Comparison of ENCODE assay signal across 2 cellular contexts in the genomic region with DNA sequence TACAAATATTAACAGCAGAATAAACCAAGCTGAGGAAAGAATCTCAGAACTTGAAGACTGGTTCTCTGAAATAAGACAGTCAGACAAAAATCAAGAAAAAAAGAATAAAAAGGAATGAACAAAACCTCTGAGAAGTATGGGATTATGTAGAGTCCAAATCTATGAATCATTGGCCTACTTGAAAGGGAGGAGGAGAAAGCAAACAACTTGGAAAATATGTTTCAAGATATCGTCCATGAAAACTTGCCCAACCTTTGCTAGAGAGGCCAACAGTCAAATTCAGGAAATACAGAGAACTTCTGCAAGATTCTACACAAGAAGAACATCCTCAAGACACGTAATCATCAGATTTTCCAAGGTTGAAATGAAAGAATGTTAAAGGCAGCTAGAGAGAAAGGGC. TPM values are rescaled to one million over a fixed set of nuclear protein-coding genes. Genes with fewer than 3 reads are reported as not detected.
"Had no signal": no experiment of that assay in that cellular context is flagged by ENCODE, and none has a peak within 500 bp of the region (broad histone marks: within the 10 kb centered on the region; RNA-seq: fewer than 3 reads in every experiment).

No MANE protein-coding gene starts in this region.

RNA-seq across cellular contexts. Expression of a gene that starts 6.5 kb away (rescaled TPM):
- total RNA-seq: left ventricle myocardium inferior had no signal
- polyA plus RNA-seq: naive thymus-derived CD4-positive, alpha-beta T cell had no signal
